8 cellular contexts compared by ENCODE assay signal in genomic region chr18:47929681-47930085, GRCh38. TPM values are rescaled to one million over a fixed set of nuclear protein-coding genes. Genes with fewer than 3 reads are reported as not detected.
DNase-seq lines count a peak whose midpoint lies in the region; ATAC-seq and TF ChIP-seq lines count a peak whose summit lies in the region.

No MANE protein-coding gene starts in this region.

- no peaks in the 10 kb centered on the region for H3K27me3 Mint-ChIP-seq in T-helper 2 cell treated with Interferon-gamma antibody and Interleukin-4, amounts not matched to agents 5 μg/mL and 100 μg/mL, for 36 hours (ENCODE audit: low read depth)

- H3K4me1 ChIP-seq in OCI-LY7 (ENCODE audit: insufficient read depth, low read length, poor library complexity, severe bottlenecking) (peaks cover 22% of the 10 kb centered on the region), ectodermal cell (ENCODE audit: control insufficient read depth, insufficient read depth, low read length) (peaks cover 37% of the 10 kb centered on the region), mucosa of rectum (ENCODE audit: control insufficient read depth in 2 of 2, insufficient read depth in 2 of 2, low read length in 2 of 2) (peaks cover 12 to 14% of the 10 kb centered on the region in 2 donors)

- peaks cover 20% of the 10 kb centered on the region for H4K20me1 ChIP-seq in OCI-LY7 (ENCODE audit: insufficient read depth, low read length)

- H3K36me3 ChIP-seq in OCI-LY7 (ENCODE audit: insufficient read depth, low read length) (peaks cover 3% of the 10 kb centered on the region; the same call in 1 of the 2 replicates), ectodermal cell (ENCODE audit: control insufficient read depth, insufficient read depth, low read length) (no peaks in the 10 kb centered on the region), mucosa of rectum (ENCODE audit: control insufficient read depth in 2 of 2, insufficient read depth in 2 of 2, low read length in 2 of 2) (no peaks in the 10 kb centered on the region)

- no peaks in the 10 kb centered on the region for H3K27me3 ChIP-seq in ectodermal cell (ENCODE audit: control insufficient read depth, insufficient read depth, low read length, poor library complexity, severe bottlenecking)
- no peaks in the 10 kb centered on the region for H3K27me3 ChIP-seq in mucosa of rectum (ENCODE audit: control insufficient read depth in 2 of 2, insufficient read depth in 2 of 2, low read length in 2 of 2)

- H3K27ac Mint-ChIP-seq in T-helper 2 cell treated with Interferon-gamma antibody and Interleukin-4, amounts not matched to agents 5 μg/mL and 100 μg/mL, for 36 hours = peak overlapping the region; percentile 94

- H2AFZ ChIP-seq in OCI-LY7 (ENCODE audit: low read length) = no peak overlapping the region; the same call in 1 of the 2 replicates

- H3K4me3 Mint-ChIP-seq in T-helper 2 cell treated with Interferon-gamma antibody and Interleukin-4, amounts not matched to agents 5 μg/mL and 100 μg/mL, for 36 hours = peak overlapping the region; percentile 95

- peaks cover 16% of the 10 kb centered on the region for H3K36me3 Mint-ChIP-seq in T-helper 2 cell treated with Interferon-gamma antibody and Interleukin-4, amounts not matched to agents 5 μg/mL and 100 μg/mL, for 36 hours (ENCODE audit: low read depth)

- DNase-seq in T-helper 2 cell treated with Interferon-gamma antibody and Interleukin-4, amounts not matched to agents 5 μg/mL and 100 μg/mL, for 36 hours (ENCODE audit: low spot score) = no peak
- DNase-seq in T-helper 2 cell = no peak
- DNase-seq in OCI-LY7 (ENCODE audit: low spot score) = no peak
- DNase-seq in GM19238 (ENCODE audit: insufficient read length, low spot score) = no peak
- no peak for DNase-seq in omental fat pad (ENCODE audit: low spot score)

- peaks cover 54% of the 10 kb centered on the region for H3K79me2 ChIP-seq in OCI-LY7 (ENCODE audit: insufficient read depth, low read depth, low read length)

- BruUV-seq in OCI-LY7 (replicated peaks; lab: Mats Ljungman, UMichigan) = no TSS peak

- peak overlapping the region; percentile 71 to 80 for H3K9ac ChIP-seq in mucosa of rectum (ENCODE audit: low read depth in 1 of 2, low read length in 2 of 2)

- no peaks in the 10 kb centered on the region for H3K9me2 ChIP-seq in OCI-LY7 (ENCODE audit: insufficient read depth, low read length)

- peak overlapping the region; percentile 95 for H3K4me2 ChIP-seq in OCI-LY7 (ENCODE audit: low read length)

- TF ChIP-seq CTCF in OCI-LY7 (conservative IDR thresholded peaks at IDR 0.05; ENCODE audit: low read length) = no peak
- TF ChIP-seq CTCF in omental fat pad (IDR thresholded peaks at IDR 0.05) = no peak

- intact Hi-C loops in OCI-LY7 (cut with micrococcal nuclease; ENCODE audit: unreplicated experiment) = loop anchor here (5.0 kb wide), 2 partner anchors 48 to 247 kb away; no protein-coding TSS in a partner anchor

- no peaks in the 10 kb centered on the region for H3K9me3 Mint-ChIP-seq in T-helper 2 cell treated with Interferon-gamma antibody and Interleukin-4, amounts not matched to agents 5 μg/mL and 100 μg/mL, for 36 hours

- 1% methylated on average over 10 of the region's 10 CpGs for WGBS in ectodermal cell, 2 experiments

- no peak for ATAC-seq in GM18909 (IDR thresholded peaks at IDR 0.05; ENCODE audit: poor library complexity, unreplicated experiment)
- ATAC-seq in omental fat pad (ENCODE audit: low FRiP score) = no peak

- H3K27ac ChIP-seq in OCI-LY7 (ENCODE audit: low read depth, low read length, poor library complexity, severe bottlenecking) (peak overlapping the region; percentile 72), ectodermal cell (ENCODE audit: insufficient read depth, low read depth, low read length, poor library complexity, severe bottlenecking) (peak overlapping the region; percentile 92), mucosa of rectum (ENCODE audit: low read depth in 2 of 2, low read length in 2 of 2) (peak overlapping the region; percentile 94)

- POLR2A ChIA-PET in OCI-LY7 (lab: Charles Lee) = no interaction called here

- CTCF ChIA-PET in OCI-LY7 (lab: Charles Lee; ENCODE audit: unreplicated experiment) = no interaction called here

- H3K4me1 Mint-ChIP-seq in T-helper 2 cell treated with Interferon-gamma antibody and Interleukin-4, amounts not matched to agents 5 μg/mL and 100 μg/mL, for 36 hours (ENCODE audit: low read depth) = peaks cover 52% of the 10 kb centered on the region

- H3K9me3 ChIP-seq in OCI-LY7 (ENCODE audit: low read length) (no peaks in the 10 kb centered on the region), ectodermal cell (ENCODE audit: control insufficient read depth, low read length) (no peaks in the 10 kb centered on the region), mucosa of rectum (ENCODE audit: control insufficient read depth in 2 of 2, low read length in 2 of 2) (no peaks in the 10 kb centered on the region)

- H3K4me3 ChIP-seq in OCI-LY7 (ENCODE audit: low read depth, low read length, poor library complexity, severe bottlenecking) (peak overlapping the region; percentile 80), ectodermal cell (ENCODE audit: insufficient read depth, low read depth, low read length) (peak overlapping the region; percentile 87), mucosa of rectum (ENCODE audit: low read length in 2 of 2) (peak overlapping the region; percentile 77 to 91)

RNA-seq across cellular contexts. Expression of gene SMAD2, which starts 0.8 kb away (rescaled TPM):
- total RNA-seq in OCI-LY7 (2014; rRNA removed; shearing (Covaris generic)) = 40.4 and 46.8 TPM in 2 replicates
- 81.1 and 84.8 TPM in 2 replicates for total RNA-seq in OCI-LY7 (2022)
- polyA plus RNA-seq in ectodermal cell (2013, experiment 1 of 4) = 82.0 TPM
- polyA plus RNA-seq in ectodermal cell (2013, experiment 2 of 4) = 81.3 TPM
- 53.4 TPM for polyA plus RNA-seq in ectodermal cell (2013, experiment 3 of 4)
- 60.8 TPM for polyA plus RNA-seq in ectodermal cell (2013, experiment 4 of 4)
- total RNA-seq in omental fat pad = 100 to 1,000 TPM in 1 of 4 donors, 10 to 100 TPM in 3; 47.4 to 116 (median 72.2) TPM
